Comparison of ENCODE assay signal across 10 cellular contexts in genomic region chr12:116053479-116054195, GRCh38.
DNase-seq lines count a peak whose midpoint lies in the region; ATAC-seq and TF ChIP-seq lines count a peak whose summit lies in the region.
"Had no signal": no experiment of that assay in that cellular context is flagged by ENCODE, and none has a peak within 500 bp of the region (broad histone marks: within the 10 kb centered on the region; RNA-seq: fewer than 3 reads in every experiment).

No MANE protein-coding gene starts in this region.

- intact Hi-C loops in CD4-positive, alpha-beta T cell (cut with DNase I, micrococcal nuclease) = no loop called here

- ATAC-seq in activated CD4-positive, CD25-positive, alpha-beta regulatory T cell treated with anti-CD3 and anti-CD28 coated beads, Interleukin-2, amount 50 U/mL, for 24 hours = peak; percentile 60 to 75
- no peak for ATAC-seq in CD4-positive, alpha-beta T cell (ENCODE audit: poor library complexity)
- no peak for ATAC-seq in GM19351 (IDR thresholded peaks at IDR 0.05; ENCODE audit: unreplicated experiment)

- WGBS in tibial nerve, 2 donors = 17 to 18% methylated on average over 3 of the region's 3 CpGs

- no peak overlapping the region for H3K27ac Mint-ChIP-seq in CD4-positive, alpha-beta T cell

- H3K9me3 ChIP-seq in duodenal mucosa (ENCODE audit: control insufficient read depth in 1 of 2, low read length in 2 of 2) = no peaks in the 10 kb centered on the region
- no peaks in the 10 kb centered on the region for H3K9me3 ChIP-seq in tibial nerve
- H3K9me3 ChIP-seq in SJCRH30 (replicated peaks) = no peaks in the 10 kb centered on the region
- no peaks in the 10 kb centered on the region for H3K9me3 ChIP-seq in CD4-positive, alpha-beta T cell (ENCODE audit: control insufficient read depth, low read length)

- H3K9me3 Mint-ChIP-seq in CD4-positive, alpha-beta T cell = no peaks in the 10 kb centered on the region

- no peak for DNase-seq in activated CD4-positive, CD25-positive, alpha-beta regulatory T cell treated with anti-CD3 and anti-CD28 coated beads, Interleukin-2, amount 50 U/mL, for 72 hours
- DNase-seq in lung microvascular endothelial cell (ENCODE audit: low read depth in 2 of 2) (peak; percentile 12 to 66), tibial nerve (ENCODE audit: low spot score in 2 of 2) (peak in 1 of 2 donors; percentile 71), SJCRH30 (no peak)
- DNase-seq in CD4-positive, alpha-beta T cell = no peak
- DNase-seq: stimulated activated CD4-positive, alpha-beta T cell treated with anti-CD3 and anti-CD28 coated beads, Interleukin-4, amount 100 ng/mL, for 1 hour had no signal

- H3K4me1 ChIP-seq in duodenal mucosa (ENCODE audit: control insufficient read depth in 1 of 2, insufficient read depth in 2 of 2, low read length in 2 of 2) = peaks cover 30 to 42% of the 10 kb centered on the region in 2 donors
- H3K4me1 ChIP-seq in tibial nerve = peaks cover 2 to 71% (median 38%) of the 10 kb centered on the region in 4 donors
- H3K4me1 ChIP-seq in SJCRH30 = 0 out of 2 replicates have a peak, but pooled peaks cover 5% of the 10 kb centered on the region

- TF ChIP-seq POLR2A in tibial nerve (IDR thresholded peaks at IDR 0.05) = no peak

- POLR2A ChIA-PET in CD4-positive, alpha-beta T cell (lab: Charles Lee) = interaction anchor here (0.6 kb wide), 1 partner anchor 53 kb away, joined by 4 read pairs; no protein-coding TSS in a partner anchor

- H3K27me3 Mint-ChIP-seq in CD4-positive, alpha-beta T cell = no peaks in the 10 kb centered on the region

- H3K4me3 Mint-ChIP-seq in CD4-positive, alpha-beta T cell = no peak overlapping the region

- no peaks in the 10 kb centered on the region for H3K36me3 Mint-ChIP-seq in CD4-positive, alpha-beta T cell (ENCODE audit: low read depth)

- no peak for TF ChIP-seq CTCF in tibial nerve (IDR thresholded peaks at IDR 0.05)
- TF ChIP-seq CTCF in CD4-positive, alpha-beta T cell (IDR thresholded peaks at IDR 0.05) = no peak

- H3K4me3 ChIP-seq in duodenal mucosa (ENCODE audit: low read depth in 1 of 2, low read length in 2 of 2) (peak overlapping the region; percentile 11 to 27), tibial nerve (no peak overlapping the region), SJCRH30 (no peak overlapping the region)

- H3K27ac ChIP-seq in duodenal mucosa (ENCODE audit: low read depth, low read length) (no peak overlapping the region), tibial nerve (peak overlapping the region; percentile 21 to 65 (median 44)), SJCRH30 (no peak overlapping the region)
- no peak overlapping the region for H3K27ac ChIP-seq in CD4-positive, alpha-beta T cell (ENCODE audit: low read depth, low read length)
- H3K27ac ChIP-seq: 22Rv1 had no signal

- peaks cover 84% of the 10 kb centered on the region for H3K4me1 Mint-ChIP-seq in CD4-positive, alpha-beta T cell (ENCODE audit: low read depth)

- H3K27me3 ChIP-seq in duodenal mucosa (ENCODE audit: control insufficient read depth in 1 of 2, insufficient read depth in 2 of 2, low read length in 2 of 2) (no peaks in the 10 kb centered on the region), tibial nerve (no peaks in the 10 kb centered on the region), SJCRH30 (no peaks in the 10 kb centered on the region)
- no peaks in the 10 kb centered on the region for H3K27me3 ChIP-seq in CD4-positive, alpha-beta T cell (ENCODE audit: control insufficient read depth, insufficient read depth, low read length)

- H3K36me3 ChIP-seq in duodenal mucosa (ENCODE audit: control insufficient read depth in 1 of 2, insufficient read depth in 2 of 2, low read length in 2 of 2) (no peaks in the 10 kb centered on the region), tibial nerve (no peaks in the 10 kb centered on the region), SJCRH30 (no peaks in the 10 kb centered on the region)

- no peak overlapping the region for H3K9ac ChIP-seq in duodenal mucosa (ENCODE audit: low read depth in 1 of 2, low read length in 2 of 2)

- TF ChIP-seq EP300 in tibial nerve (IDR thresholded peaks at IDR 0.05) = peak; percentile 12 to 86

- CTCF ChIA-PET in CD4-positive, alpha-beta T cell (lab: Charles Lee) = no interaction called here

Comparison
In these comparisons a context has a peak if more than half of its experiments do, and no peak if none do; other contexts are left out.
1. ATAC-seq: peak in activated CD4-positive, CD25-positive, alpha-beta regulatory T cell treated with anti-CD3 and anti-CD28 coated beads, Interleukin-2, amount 50 U/mL, for 24 hours (2 of 2); none in CD4-positive, alpha-beta T cell (single experiment) and GM19351 (single experiment).
2. DNase-seq: peak in lung microvascular endothelial cell (2 of 2); none in activated CD4-positive, CD25-positive, alpha-beta regulatory T cell treated with anti-CD3 and anti-CD28 coated beads, Interleukin-2, amount 50 U/mL, for 72 hours (single experiment), SJCRH30 (0 of 2) and CD4-positive, alpha-beta T cell (0 of 10).
3. H3K27ac ChIP-seq: peak in tibial nerve (4 of 4); none in duodenal mucosa (single experiment), SJCRH30 (single experiment) and CD4-positive, alpha-beta T cell (single experiment).
4. H3K4me3 ChIP-seq: peak in duodenal mucosa (2 of 2); none in tibial nerve (0 of 4) and SJCRH30 (single experiment).